11 cellular contexts compared by ENCODE assay signal in the genomic region with DNA sequence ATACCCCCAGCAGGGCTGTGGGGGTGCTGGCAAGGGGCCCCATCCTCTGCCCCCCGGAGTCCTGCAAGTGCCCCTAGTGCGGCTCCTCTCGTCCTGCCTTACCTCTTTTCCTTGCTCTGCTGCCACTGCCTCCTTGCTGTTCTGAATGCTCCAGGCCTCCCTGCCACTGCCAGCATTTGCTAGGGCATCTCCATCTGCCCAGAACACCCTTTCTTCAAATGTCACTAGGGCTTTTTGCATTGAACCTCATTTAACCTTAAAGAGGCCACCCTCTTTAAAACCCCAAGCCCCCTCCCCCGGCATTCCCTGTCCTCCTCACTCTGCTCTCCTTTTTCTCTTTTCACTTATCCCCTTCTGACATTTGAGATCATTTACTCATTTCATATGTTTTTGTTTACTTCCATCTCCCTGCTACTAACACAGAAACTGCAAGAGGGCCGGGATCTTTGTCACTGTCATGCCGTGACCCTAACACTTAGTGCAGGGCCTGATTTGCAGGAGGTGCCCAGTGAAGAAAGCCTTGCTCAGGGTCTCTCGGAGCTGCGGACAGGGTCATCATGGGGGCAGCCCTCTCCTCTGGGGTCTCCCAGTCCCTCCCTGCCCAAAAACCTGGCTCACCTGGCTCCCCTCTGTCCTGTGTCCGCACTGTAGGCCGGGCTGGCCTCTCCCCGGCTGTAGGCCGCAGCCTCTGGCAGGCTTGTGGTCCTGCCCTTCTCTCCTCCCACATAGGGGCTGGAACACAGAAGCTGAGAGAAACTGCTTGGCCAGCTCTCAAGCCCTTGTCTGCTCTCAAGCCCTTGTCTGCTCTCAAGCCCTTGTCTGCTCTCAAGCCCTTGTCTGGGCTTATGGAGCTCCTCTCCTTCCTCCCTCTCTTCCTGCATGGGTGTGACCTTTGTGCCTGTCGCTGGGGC. TPM values are rescaled to one million over a fixed set of nuclear protein-coding genes. Genes with fewer than 3 reads are reported as not detected.
DNase-seq lines count a peak whose midpoint lies in the region; ATAC-seq and TF ChIP-seq lines count a peak whose summit lies in the region.
"Had no signal": no experiment of that assay in that cellular context is flagged by ENCODE, and none has a peak within 500 bp of the region (broad histone marks: within the 10 kb centered on the region; RNA-seq: fewer than 3 reads in every experiment).

A gene (minus strand): TSS at position 690 of the 911 bp plus-strand sequence. CDS start 2,084 bp downstream, outside the sequence.

- peak within 1 kb of the TSS; percentile 80 to 92 for H3K27ac ChIP-seq in uterus
- no peak within 1 kb of the TSS for H3K27ac ChIP-seq in CD8-positive, alpha-beta T cell (ENCODE audit: low read depth, low read length)
- H3K27ac ChIP-seq: SJCRH30 had no signal

- no peaks in the 10 kb centered on the region for H3K9me3 ChIP-seq in uterus
- no peaks in the 10 kb centered on the region for H3K9me3 ChIP-seq in CD8-positive, alpha-beta T cell (ENCODE audit: low read length)
- H3K9me3 ChIP-seq: SJCRH30 had no signal

- peaks cover 15% of the 10 kb centered on the region for H3K4me1 Mint-ChIP-seq in activated CD4-positive, alpha-beta T cell treated with anti-CD3 and anti-CD28 coated beads, Interleukin-2, amount 10 ng/mL, durations not matched to agents 7 days and 5 days
- H3K4me1 Mint-ChIP-seq in CD8-positive, alpha-beta T cell (ENCODE audit: low read depth): peaks cover 7% of the 10 kb centered on the region

- H3K4me3 ChIP-seq in uterus: peak within 1 kb of the TSS; percentile 31 to 35
- H3K4me3 ChIP-seq in CD8-positive, alpha-beta T cell (ENCODE audit: low read depth, low read length): no peak within 1 kb of the TSS
- H3K4me3 ChIP-seq: SJCRH30 had no signal

- TF ChIP-seq CTCF in uterus (IDR thresholded peaks at IDR 0.05): no peak
- no peak for TF ChIP-seq CTCF in CD8-positive, alpha-beta T cell (IDR thresholded peaks at IDR 0.05)

- intact Hi-C loops in uterus (cut with DNase I; ENCODE audit: low total_unique reads): no loop called here
- intact Hi-C loops in CD8-positive, alpha-beta T cell (cut with DNase I, micrococcal nuclease): no loop called here

- TF ChIP-seq POLR2A in uterus (IDR thresholded peaks at IDR 0.05): peak in 1 of 2 donors; percentile 25

- H3K36me3 ChIP-seq in uterus: no peaks in the 10 kb centered on the region
- no peaks in the 10 kb centered on the region for H3K36me3 ChIP-seq in CD8-positive, alpha-beta T cell (ENCODE audit: insufficient read depth, low read length)
- H3K36me3 ChIP-seq: SJCRH30 had no signal

- peak within 1 kb of the TSS; percentile 61 for H3K27ac Mint-ChIP-seq in activated CD4-positive, alpha-beta T cell treated with anti-CD3 and anti-CD28 coated beads, Interleukin-2, amount 10 ng/mL, durations not matched to agents 7 days and 5 days
- no peak within 1 kb of the TSS for H3K27ac Mint-ChIP-seq in CD8-positive, alpha-beta T cell
- H3K27ac Mint-ChIP-seq: stimulated activated naive CD8-positive, alpha-beta T cell treated with anti-CD3 and anti-CD28 coated beads, Interleukin-15, Interleukin-2, amounts not matched to agents 100 ng/mL and 50 ng/mL, for 24 hours had no signal

- no peak for ATAC-seq in HG03439 (IDR thresholded peaks at IDR 0.05; ENCODE audit: unreplicated experiment)
- no peak for ATAC-seq in CD8-positive, alpha-beta T cell

- POLR2A ChIA-PET in activated CD4-positive, alpha-beta T cell treated with anti-CD3 and anti-CD28 coated beads, Interleukin-2, amount 10 ng/mL, durations not matched to agents 7 days and 5 days (lab: Charles Lee): no interaction called here
- POLR2A ChIA-PET in CD8-positive, alpha-beta T cell (lab: Charles Lee): no interaction called here

- CTCF ChIA-PET in activated CD4-positive, alpha-beta T cell treated with anti-CD3 and anti-CD28 coated beads, Interleukin-2, amount 10 ng/mL, durations not matched to agents 7 days and 5 days (lab: Charles Lee): interaction anchor here (1.0 to 2.0 kb wide), 2 partner anchors 231 to 287 kb away, joined by 3 to 5 read pairs; a partner anchor contains a TSS
- CTCF ChIA-PET in CD8-positive, alpha-beta T cell (lab: Charles Lee): interaction anchor here (1.3 to 2.4 kb wide), 3 partner anchors 30 to 73 kb away, joined by 3 to 7 read pairs (median 4); a partner anchor contains a TSS

- peaks cover 0 to 10% of the 10 kb centered on the region in 2 donors for H3K4me1 ChIP-seq in uterus
- H3K4me1 ChIP-seq in CD8-positive, alpha-beta T cell (ENCODE audit: insufficient read depth, low read length): no peaks in the 10 kb centered on the region

- no peaks in the 10 kb centered on the region for H3K9me3 Mint-ChIP-seq in activated CD4-positive, alpha-beta T cell treated with anti-CD3 and anti-CD28 coated beads, Interleukin-2, amount 10 ng/mL, durations not matched to agents 7 days and 5 days
- H3K9me3 Mint-ChIP-seq in CD8-positive, alpha-beta T cell: no peaks in the 10 kb centered on the region
- H3K9me3 Mint-ChIP-seq: stimulated activated naive CD8-positive, alpha-beta T cell treated with anti-CD3 and anti-CD28 coated beads, Interleukin-15, Interleukin-2, amounts not matched to agents 100 ng/mL and 50 ng/mL, for 24 hours had no signal

- DNase-seq in activated CD4-positive, alpha-beta T cell treated with anti-CD3 and anti-CD28 coated beads, Interleukin-2, amount 10 ng/mL, durations not matched to agents 7 days and 5 days: no peak
- DNase-seq in activated CD4-positive, alpha-beta T cell treated with anti-CD3 and anti-CD28 coated beads, Interleukin-2, amount 50 U/mL, for 48 hours: no peak
- DNase-seq in fibroblast of peridontal ligament (ENCODE audit: extremely low read depth) (peak; percentile 82), myocyte (ENCODE audit: low read depth) (peak; percentile 5), uterus (peak; percentile 79 to 80), NCI-H1930 (lab: John Stamatoyannopoulos, UW) (no peak)
- DNase-seq in CD8-positive, alpha-beta T cell: no peak
- DNase-seq: activated naive CD4-positive, alpha-beta T cell treated with Interleukin-2 at 50 U/mL for 16 hours; SJCRH30 had no signal

- peaks cover 5% of the 10 kb centered on the region for H3K27me3 Mint-ChIP-seq in activated CD4-positive, alpha-beta T cell treated with anti-CD3 and anti-CD28 coated beads, Interleukin-2, amount 10 ng/mL, durations not matched to agents 7 days and 5 days
- H3K27me3 Mint-ChIP-seq in CD8-positive, alpha-beta T cell (ENCODE audit: low read depth): no peaks in the 10 kb centered on the region
- H3K27me3 Mint-ChIP-seq: stimulated activated naive CD8-positive, alpha-beta T cell treated with anti-CD3 and anti-CD28 coated beads, Interleukin-15, Interleukin-2, amounts not matched to agents 100 ng/mL and 50 ng/mL, for 24 hours had no signal

- H3K36me3 Mint-ChIP-seq in activated CD4-positive, alpha-beta T cell treated with anti-CD3 and anti-CD28 coated beads, Interleukin-2, amount 10 ng/mL, durations not matched to agents 7 days and 5 days (ENCODE audit: low read depth): no peaks in the 10 kb centered on the region
- no peaks in the 10 kb centered on the region for H3K36me3 Mint-ChIP-seq in CD8-positive, alpha-beta T cell

- no peak within 1 kb of the TSS for H3K4me3 Mint-ChIP-seq in activated CD4-positive, alpha-beta T cell treated with anti-CD3 and anti-CD28 coated beads, Interleukin-2, amount 10 ng/mL, durations not matched to agents 7 days and 5 days
- no peak within 1 kb of the TSS for H3K4me3 Mint-ChIP-seq in CD8-positive, alpha-beta T cell
- H3K4me3 Mint-ChIP-seq: stimulated activated naive CD8-positive, alpha-beta T cell treated with anti-CD3 and anti-CD28 coated beads, Interleukin-15, Interleukin-2, amounts not matched to agents 100 ng/mL and 50 ng/mL, for 24 hours had no signal

- H3K27me3 ChIP-seq in uterus: no peaks in the 10 kb centered on the region
- no peaks in the 10 kb centered on the region for H3K27me3 ChIP-seq in CD8-positive, alpha-beta T cell (ENCODE audit: insufficient read depth, low read length)
- H3K27me3 ChIP-seq: SJCRH30 had no signal

RNA-seq across cellular contexts. Expression of the gene that starts here (rescaled TPM):
- total RNA-seq in activated CD4-positive, alpha-beta T cell treated with anti-CD3 and anti-CD28 coated beads, Interleukin-2, amount 10 ng/mL, durations not matched to agents 7 days and 5 days: not detected
- total RNA-seq in myocyte (0.16 and 0.91 TPM in 2 replicates), uterus (10 to 100 TPM; 10.3 to 33.7 (median 23.6) TPM)
- polyA plus RNA-seq in myocyte (2012): 1.3 TPM
- not detected for total RNA-seq in CD8-positive, alpha-beta T cell

Comparison
In these comparisons a context has a peak if more than half of its experiments do, and no peak if none do; other contexts are left out.
1. DNase-seq: peak in fibroblast of peridontal ligament (single experiment), myocyte (single experiment) and uterus (2 of 2); none in activated CD4-positive, alpha-beta T cell treated with anti-CD3 and anti-CD28 coated beads, Interleukin-2, amount 10 ng/mL, durations not matched to agents 7 days and 5 days (single experiment), activated CD4-positive, alpha-beta T cell treated with anti-CD3 and anti-CD28 coated beads, Interleukin-2, amount 50 U/mL, for 48 hours (0 of 2), NCI-H1930 (0 of 2) and CD8-positive, alpha-beta T cell (0 of 7).